30 cellular contexts compared by ENCODE assay signal in genomic region chr1:47712596-47713299, GRCh38.
"Had no signal": no experiment of that assay in that cellular context is flagged by ENCODE, and none has a peak within 500 bp of the region (broad histone marks: within the 10 kb centered on the region; RNA-seq: fewer than 3 reads in every experiment).

No MANE protein-coding gene starts in this region.

- H2AFZ ChIP-seq: hepatocyte had no signal

- H3K36me3 ChIP-seq: gastrocnemius medialis, left ventricle myocardium inferior, ovary, thoracic aorta, uterus, WERI-Rb-1 had no signal

- H3K79me2 ChIP-seq: hepatocyte had no signal

- DNase-seq: activated CD4-positive, alpha-beta memory T cell treated with anti-CD3 and anti-CD28 coated beads, Interleukin-2, amount 10 ng/mL, durations not matched to agents 7 days and 5 days; activated CD4-positive, alpha-beta T cell treated with anti-CD3 and anti-CD28 coated beads, Interleukin-2, amount 10 ng/mL, durations not matched to agents 7 days and 5 days; activated naive CD4-positive, alpha-beta T cell; activated T-cell treated with anti-CD3 and anti-CD28 coated beads, Interleukin-2, amount 50 U/mL, for 48 hours; anterior cingulate cortex; body of pancreas; effector CD8-positive, alpha-beta T cell; erythroblast; gastrocnemius medialis; islet precursor cell; left ventricle myocardium inferior; ovary; retina; small intestine; stimulated activated CD4-positive, alpha-beta T cell treated with anti-CD3 and anti-CD28 coated beads, Interleukin-4, amount 100 ng/mL, for 24 hours; T-helper 17 cell; T1000; trophoblast cell; uterus; WERI-Rb-1 had no signal

- H3K36me3 Mint-ChIP-seq: activated naive CD8-positive, alpha-beta T cell; stimulated activated effector memory CD8-positive, alpha-beta T cell treated with anti-CD3 and anti-CD28 coated beads, Interleukin-12 subunit alpha, Interleukin-12 subunit beta, amount 100 ng/mL, for 72 hours had no signal

- H3K4me2 ChIP-seq: hepatocyte had no signal

- H3K4me3 Mint-ChIP-seq: activated CD4-positive, alpha-beta memory T cell treated with anti-CD3 and anti-CD28 coated beads, Interleukin-2, amount 10 ng/mL, durations not matched to agents 7 days and 5 days; activated CD4-positive, alpha-beta T cell treated with anti-CD3 and anti-CD28 coated beads, Interleukin-2, amount 10 ng/mL, durations not matched to agents 7 days and 5 days; activated naive CD8-positive, alpha-beta T cell; stimulated activated effector memory CD8-positive, alpha-beta T cell treated with anti-CD3 and anti-CD28 coated beads, Interleukin-12 subunit alpha, Interleukin-12 subunit beta, amount 100 ng/mL, for 72 hours; stimulated activated naive CD8-positive, alpha-beta T cell treated with anti-CD3 and anti-CD28 coated beads, Interleukin-15, Interleukin-2, amounts not matched to agents 100 ng/mL and 50 ng/mL, for 24 hours; T-helper 17 cell had no signal

- H3K27ac Mint-ChIP-seq: activated CD4-positive, alpha-beta memory T cell treated with anti-CD3 and anti-CD28 coated beads, Interleukin-2, amount 10 ng/mL, durations not matched to agents 7 days and 5 days; activated CD4-positive, alpha-beta T cell treated with anti-CD3 and anti-CD28 coated beads, Interleukin-2, amount 10 ng/mL, durations not matched to agents 7 days and 5 days; activated naive CD8-positive, alpha-beta T cell; nephron; progenitor cell of endocrine pancreas; stimulated activated effector memory CD8-positive, alpha-beta T cell treated with anti-CD3 and anti-CD28 coated beads, Interleukin-12 subunit alpha, Interleukin-12 subunit beta, amount 100 ng/mL, for 72 hours; stimulated activated naive CD8-positive, alpha-beta T cell treated with anti-CD3 and anti-CD28 coated beads, Interleukin-15, Interleukin-2, amounts not matched to agents 100 ng/mL and 50 ng/mL, for 24 hours; T-helper 17 cell had no signal

- H3K4me3 ChIP-seq: body of pancreas, gastrocnemius medialis, hepatocyte, left ventricle myocardium inferior, ovary, thoracic aorta, uterus had no signal

- H3K27ac ChIP-seq: body of pancreas, gastrocnemius medialis, hepatocyte, left ventricle myocardium inferior, ovary, thoracic aorta, uterus, WERI-Rb-1 had no signal

- ATAC-seq: activated CD4-positive, CD25-positive, alpha-beta regulatory T cell treated with anti-CD3 and anti-CD28 coated beads, Interleukin-2, amount 50 U/mL, for 24 hours; body of pancreas; gastrocnemius medialis; sciatic nerve; stimulated activated effector memory CD8-positive, alpha-beta T cell treated with anti-CD3 and anti-CD28 coated beads, Interleukin-12 subunit alpha, Interleukin-12 subunit beta, amount 100 ng/mL, for 72 hours; T-helper 17 cell had no signal

- H3K27me3 ChIP-seq: ovary had no signal

- H3K9me3 ChIP-seq: body of pancreas, gastrocnemius medialis, left ventricle myocardium inferior, thoracic aorta, uterus had no signal

- FAIRE-seq: colon, small intestine had no signal

- H3K9me3 Mint-ChIP-seq: activated CD4-positive, alpha-beta memory T cell treated with anti-CD3 and anti-CD28 coated beads, Interleukin-2, amount 10 ng/mL, durations not matched to agents 7 days and 5 days; activated CD4-positive, alpha-beta T cell treated with anti-CD3 and anti-CD28 coated beads, Interleukin-2, amount 10 ng/mL, durations not matched to agents 7 days and 5 days; nephron; stimulated activated effector memory CD8-positive, alpha-beta T cell treated with anti-CD3 and anti-CD28 coated beads, Interleukin-12 subunit alpha, Interleukin-12 subunit beta, amount 100 ng/mL, for 72 hours; stimulated activated naive CD8-positive, alpha-beta T cell treated with anti-CD3 and anti-CD28 coated beads, Interleukin-15, Interleukin-2, amounts not matched to agents 100 ng/mL and 50 ng/mL, for 24 hours had no signal
